12 cellular contexts compared by ENCODE assay signal in genomic region chr4:121728798-121729226, GRCh38. TPM values are rescaled to one million over a fixed set of nuclear protein-coding genes. Genes with fewer than 3 reads are reported as not detected.
DNase-seq lines count a peak whose midpoint lies in the region; ATAC-seq, FAIRE-seq and TF ChIP-seq lines count a peak whose summit lies in the region.
"Had no signal": no experiment of that assay in that cellular context is flagged by ENCODE, and none has a peak within 500 bp of the region (broad histone marks: within the 10 kb centered on the region; RNA-seq: fewer than 3 reads in every experiment).

No MANE protein-coding gene starts in this region.

- no peaks in the 10 kb centered on the region for H3K9me3 ChIP-seq in endothelial cell of umbilical vein (replicated peaks; ENCODE audit: control insufficient read depth, insufficient read depth, low read length)
- H3K9me3 ChIP-seq: Peyer's patch had no signal

- POLR2A ChIA-PET in endothelial cell of umbilical vein (lab: Charles Lee) = interaction anchor here (0.7 to 1.8 kb wide), 2 partner anchors 13 to 32 kb away, joined by 3 to 5 read pairs; partner anchors contain the start of gene ANXA5

- peaks cover 5% of the 10 kb centered on the region for H3K27me3 Mint-ChIP-seq in activated T-cell treated with anti-CD3 and anti-CD28 coated beads, Interleukin-2, amount 50 U/mL, for 72 hours (ENCODE audit: low read depth)
- H3K27me3 Mint-ChIP-seq: activated naive CD8-positive, alpha-beta T cell had no signal

- no peak for TF ChIP-seq CTCF in endothelial cell of umbilical vein (IDR thresholded peaks at IDR 0.05; ENCODE audit: extremely low read depth in 1 of 2, insufficient read depth in 1 of 2, low read depth in 1 of 2, low read length in 2 of 2)

- no peak for ATAC-seq in activated T-cell treated with anti-CD3 and anti-CD28 coated beads, Interleukin-2, amount 50 U/mL, for 72 hours (replicated peaks in 1 of 2)
- ATAC-seq in GM19467 (IDR thresholded peaks at IDR 0.05; ENCODE audit: unreplicated experiment) = no peak

- H3K36me3 Mint-ChIP-seq in activated T-cell treated with anti-CD3 and anti-CD28 coated beads, Interleukin-2, amount 50 U/mL, for 72 hours (ENCODE audit: insufficient read depth in 2 of 2) = no peaks in the 10 kb centered on the region
- H3K36me3 Mint-ChIP-seq: activated naive CD8-positive, alpha-beta T cell had no signal

- no peak for TF ChIP-seq POLR2A in endothelial cell of umbilical vein (IDR thresholded peaks at IDR 0.05; ENCODE audit: low read depth, low read length)

- peak overlapping the region; percentile 64 for H2AFZ ChIP-seq in endothelial cell of umbilical vein (ENCODE audit: low read depth, low read length)

- dilution Hi-C loops in endothelial cell of umbilical vein (cut with MboI; ENCODE audit: extremely low pct_ligation_motif_present, low sequenced_read_pairs) = loop anchor here (25.0 kb wide), 1 partner anchor 242 kb away; no protein-coding TSS in a partner anchor

- H3K79me2 ChIP-seq in endothelial cell of umbilical vein (ENCODE audit: control insufficient read depth, insufficient read depth, low read length) = no peaks in the 10 kb centered on the region

- no peaks in the 10 kb centered on the region for H3K27me3 ChIP-seq in endothelial cell of umbilical vein (ENCODE audit: control insufficient read depth in 2 of 2, insufficient read depth in 2 of 2, low read length in 2 of 2)
- H3K27me3 ChIP-seq: Peyer's patch had no signal

- no peak overlapping the region for H3K4me2 ChIP-seq in endothelial cell of umbilical vein (ENCODE audit: insufficient read depth, low read length)

- DNase-seq in GM04504 (ENCODE audit: low read depth) (peak; percentile 83), RCC 7860 (ENCODE audit: low spot score) (peak; percentile 80), endothelial cell of umbilical vein (ENCODE audit: low read depth, low spot score) (peak; percentile 38), skeletal muscle cell (ENCODE audit: low read depth) (peak; percentile 51), superior temporal gyrus (ENCODE audit: extremely low spot score) (no peak)
- no peak for DNase-seq in activated T-cell treated with anti-CD3 and anti-CD28 coated beads, Interleukin-2, amount 50 U/mL, for 72 hours
- DNase-seq: effector CD8-positive, alpha-beta T cell; mesendoderm; NCI-H2171; Peyer's patch had no signal

- no peak for FAIRE-seq in RCC 7860 (lab: Jason Lieb, UNC)
- peak; percentile 40 for FAIRE-seq in endothelial cell of umbilical vein (lab: Jason Lieb, UNC)

- peaks cover 14% of the 10 kb centered on the region for H3K4me1 Mint-ChIP-seq in activated T-cell treated with anti-CD3 and anti-CD28 coated beads, Interleukin-2, amount 50 U/mL, for 72 hours (ENCODE audit: low read depth)

- no peaks in the 10 kb centered on the region for H3K9me1 ChIP-seq in endothelial cell of umbilical vein (replicated peaks; ENCODE audit: control insufficient read depth, extremely low read depth, insufficient read depth, low read length)

- H3K36me3 ChIP-seq in endothelial cell of umbilical vein (ENCODE audit: control insufficient read depth in 2 of 2, extremely low read depth in 1 of 2, insufficient read depth in 2 of 2, low read length in 2 of 2) = no peaks in the 10 kb centered on the region
- H3K36me3 ChIP-seq: Peyer's patch had no signal

- no TSS peak for BruUV-seq in endothelial cell of umbilical vein (replicated peaks; lab: Mats Ljungman, UMichigan)

- intact Hi-C loops in endothelial cell of umbilical vein (cut with micrococcal nuclease) = loop anchor here (10.0 kb wide), 1 partner anchor 54 kb away; no protein-coding TSS in a partner anchor

- H4K20me1 ChIP-seq in endothelial cell of umbilical vein (replicated peaks; ENCODE audit: control insufficient read depth, extremely low read depth, insufficient read depth, low read length) = no peaks in the 10 kb centered on the region

- H3K27ac Mint-ChIP-seq in activated T-cell treated with anti-CD3 and anti-CD28 coated beads, Interleukin-2, amount 50 U/mL, for 72 hours = no peak overlapping the region
- H3K27ac Mint-ChIP-seq: activated naive CD8-positive, alpha-beta T cell had no signal

- H3K9ac ChIP-seq in endothelial cell of umbilical vein (replicated peaks; ENCODE audit: extremely low read depth, insufficient read depth, low read length) = no peak overlapping the region

- H3K4me3 ChIP-seq in endothelial cell of umbilical vein (replicated peaks in 1 of 3; ENCODE audit: insufficient read depth in 1 of 3, low read depth in 1 of 3, low read length in 3 of 3) (no peak overlapping the region), skeletal muscle cell (ENCODE audit: low read depth, low read length) (no peak overlapping the region)
- H3K4me3 ChIP-seq: Peyer's patch had no signal

- peaks cover 10% of the 10 kb centered on the region for H3K4me1 ChIP-seq in endothelial cell of umbilical vein (ENCODE audit: control insufficient read depth, extremely low read depth, insufficient read depth, low read length)
- H3K4me1 ChIP-seq: Peyer's patch had no signal

- H3K9me3 Mint-ChIP-seq in activated T-cell treated with anti-CD3 and anti-CD28 coated beads, Interleukin-2, amount 50 U/mL, for 72 hours = no peaks in the 10 kb centered on the region

- no peak overlapping the region for H3K4me3 Mint-ChIP-seq in activated T-cell treated with anti-CD3 and anti-CD28 coated beads, Interleukin-2, amount 50 U/mL, for 72 hours
- H3K4me3 Mint-ChIP-seq: activated naive CD8-positive, alpha-beta T cell had no signal

- no peak overlapping the region for H3K27ac ChIP-seq in endothelial cell of umbilical vein (ENCODE audit: insufficient read depth, low read depth, low read length)
- H3K27ac ChIP-seq: Peyer's patch had no signal

- CTCF ChIA-PET in endothelial cell of umbilical vein (lab: Charles Lee) = interaction anchor here (1.0 to 2.1 kb wide), 4 partner anchors 8 to 358 kb away, joined by 4 to 10 read pairs (median 5); no protein-coding TSS in a partner anchor

TF ChIP-seq in endothelial cell of umbilical vein, 7 proteins besides CTCF, POLR2A, EP300 and RAD21:
- TF ChIP-seq FOS (IDR thresholded peaks at IDR 0.05; ENCODE audit: borderline replicate concordance, insufficient read depth, low read length) (peak; percentile 50), GATA2 (IDR thresholded peaks at IDR 0.05; ENCODE audit: insufficient read depth, insufficient read length, low read depth, low read length) (peak; percentile 72), JUN (IDR thresholded peaks at IDR 0.05; ENCODE audit: borderline replicate concordance, insufficient read depth, insufficient read length, low read depth) (no peak)
TF ChIP-seq in endothelial cell of umbilical vein: peak in this region for 2.

RNA-seq across cellular contexts. Expression of gene ANXA5, which starts 32.0 kb away (rescaled TPM):
- total RNA-seq in endothelial cell of umbilical vein = 528 and 529 TPM in 2 replicates
- 446 and 450 TPM in 2 replicates for polyA plus RNA-seq in endothelial cell of umbilical vein
- 470 and 496 TPM in 2 replicates for polyA plus RNA-seq in endothelial cell of umbilical vein (2011; cell fraction: cytosol; rRNA removed)
- 367 and 450 TPM in 2 replicates for polyA plus RNA-seq in endothelial cell of umbilical vein (2011; cell fraction: nucleus; rRNA removed)
- 465 and 669 TPM in 2 replicates for polyA plus RNA-seq in endothelial cell of umbilical vein (2012)
- polyA minus RNA-seq in endothelial cell of umbilical vein = 237 and 262 TPM in 2 replicates
- polyA minus RNA-seq in endothelial cell of umbilical vein (2011; cell fraction: cytosol; rRNA and poly(A)+ RNA removed) = 217 TPM
- polyA minus RNA-seq in endothelial cell of umbilical vein (2011; cell fraction: nucleus; rRNA and poly(A)+ RNA removed) = 153 and 177 TPM in 2 replicates
- 100 to 1,000 TPM in 1 of 2 donors, 10 to 100 TPM in 1; 64.1 to 110 TPM for total RNA-seq in activated T-cell treated with anti-CD3 and anti-CD28 coated beads, Interleukin-2, amount 50 U/mL, for 72 hours

RNA-seq across cellular contexts. Expression of gene SMIM43, which starts 36.2 kb away (rescaled TPM):
- total RNA-seq in endothelial cell of umbilical vein = not detected in 2 replicates
- 0.08 and 0.18 TPM in 2 replicates for polyA plus RNA-seq in endothelial cell of umbilical vein
- 0.04 and 0.10 TPM in 2 replicates for polyA plus RNA-seq in endothelial cell of umbilical vein (2011; cell fraction: cytosol; rRNA removed)
- 0.20 and 0.45 TPM in 2 replicates for polyA plus RNA-seq in endothelial cell of umbilical vein (2011; cell fraction: nucleus; rRNA removed)
- 0.18 TPM in 1 of 2 replicates, not detected in the other for polyA plus RNA-seq in endothelial cell of umbilical vein (2012)
- polyA minus RNA-seq in endothelial cell of umbilical vein = not detected in 2 replicates
- polyA minus RNA-seq in endothelial cell of umbilical vein (2011; cell fraction: cytosol; rRNA and poly(A)+ RNA removed) = not detected
- not detected in 2 replicates for polyA minus RNA-seq in endothelial cell of umbilical vein (2011; cell fraction: nucleus; rRNA and poly(A)+ RNA removed)
- not detected for total RNA-seq in activated T-cell treated with anti-CD3 and anti-CD28 coated beads, Interleukin-2, amount 50 U/mL, for 72 hours
- total RNA-seq: Peyer's patch had no signal

Comparison
In these comparisons a context has a peak if more than half of its experiments do, and no peak if none do; other contexts are left out.
1. DNase-seq: peak in GM04504 (single experiment), RCC 7860 (single experiment), endothelial cell of umbilical vein (single experiment) and skeletal muscle cell (single experiment); none in superior temporal gyrus (single experiment) and activated T-cell treated with anti-CD3 and anti-CD28 coated beads, Interleukin-2, amount 50 U/mL, for 72 hours (0 of 2).